In the genomic region with DNA sequence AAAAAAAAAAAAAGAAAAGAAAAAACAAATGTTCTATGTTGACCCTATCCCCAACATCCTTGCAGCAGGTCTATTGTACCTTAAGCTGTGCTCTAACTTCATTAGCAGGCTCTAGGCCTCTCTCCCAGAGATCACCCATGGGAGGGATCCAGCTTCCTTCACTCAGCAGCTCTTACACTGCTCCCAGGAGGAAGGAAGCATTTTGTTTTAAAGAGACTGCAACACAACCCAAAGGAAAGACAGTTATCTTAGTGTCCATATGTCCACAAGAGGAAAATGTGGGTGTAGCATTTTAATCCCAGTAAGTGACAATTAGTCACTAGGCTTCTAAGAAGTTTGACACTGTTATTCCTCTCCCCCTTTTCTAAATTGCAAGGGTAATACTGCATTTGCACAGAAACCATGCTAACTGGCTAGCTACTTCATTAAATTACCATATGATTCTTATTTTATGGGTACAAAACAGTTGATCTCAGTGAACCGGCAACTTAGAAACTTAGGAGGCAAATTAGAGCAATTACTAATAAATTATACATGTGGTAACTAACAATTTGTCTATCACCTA, we compare ENCODE assay signal across 10 cellular contexts.
DNase-seq lines count a peak whose midpoint lies in the region; ATAC-seq and TF ChIP-seq lines count a peak whose summit lies in the region.
"Had no signal": no experiment of that assay in that cellular context is flagged by ENCODE, and none has a peak within 500 bp of the region (broad histone marks: within the 10 kb centered on the region; RNA-seq: fewer than 3 reads in every experiment).

No MANE protein-coding gene starts in this region.

- H3K79me2 ChIP-seq in OCI-LY3 (ENCODE audit: low read length) = no peaks in the 10 kb centered on the region

- no peaks in the 10 kb centered on the region for H3K9me3 Mint-ChIP-seq in effector memory CD8-positive, alpha-beta T cell
- H3K9me3 Mint-ChIP-seq in nephron = no peaks in the 10 kb centered on the region

- H3K4me3 ChIP-seq in OCI-LY3 (ENCODE audit: low read length) = peak overlapping the region; percentile 43
- H3K4me3 ChIP-seq: SJSA1 had no signal

- H3K9me3 ChIP-seq in OCI-LY3 (ENCODE audit: insufficient read depth, low read length) = no peaks in the 10 kb centered on the region
- H3K9me3 ChIP-seq: SJSA1 had no signal

- DNase-seq in NCI-H1417 (lab: John Stamatoyannopoulos, UW) (peak in 2 of 3 experiments; percentile 2 to 45), NCI-H1417 treated with DMSO at 0.1 percent for 48 hours (lab: John Stamatoyannopoulos, UW) (no peak), EL (no peak), T1000 (lab: John Stamatoyannopoulos, UW) (no peak)
- DNase-seq in effector memory CD8-positive, alpha-beta T cell = no peak
- DNase-seq: effector memory CD4-positive, alpha-beta T cell had no signal

- peak overlapping the region; percentile 87 for H3K27ac ChIP-seq in OCI-LY3 (ENCODE audit: low read length)
- H3K27ac ChIP-seq: SJSA1 had no signal

- H3K36me3 ChIP-seq in OCI-LY3 (replicated peaks; ENCODE audit: low read depth, low read length) = no peaks in the 10 kb centered on the region
- H3K36me3 ChIP-seq: SJSA1 had no signal

- no peak for ATAC-seq in effector memory CD8-positive, alpha-beta T cell (replicated peaks)
- ATAC-seq in GM18505 (IDR thresholded peaks at IDR 0.05; ENCODE audit: unreplicated experiment) = no peak

- peaks cover 10 to 19% of the 10 kb centered on the region in 2 donors for H3K4me1 Mint-ChIP-seq in effector memory CD8-positive, alpha-beta T cell (ENCODE audit: low read depth in 2 of 2)
- H3K4me1 Mint-ChIP-seq in nephron = peaks cover 41% of the 10 kb centered on the region

- H3K9ac ChIP-seq in OCI-LY3 (ENCODE audit: low read length) = peak overlapping the region; percentile 57

- H3K27ac Mint-ChIP-seq in effector memory CD8-positive, alpha-beta T cell = peak overlapping the region; percentile 74 to 76
- peak overlapping the region; percentile 14 to 71 (median 20) for H3K27ac Mint-ChIP-seq in nephron

- 0 out of 2 replicates have a peak overlapping the region, but pooled peaks have one; percentile 25 for H2AFZ ChIP-seq in OCI-LY3 (ENCODE audit: low read depth, low read length)

- no peaks in the 10 kb centered on the region for H3K27me3 Mint-ChIP-seq in effector memory CD8-positive, alpha-beta T cell
- no peaks in the 10 kb centered on the region for H3K27me3 Mint-ChIP-seq in nephron (ENCODE audit: low read depth)

- H3K27me3 ChIP-seq in OCI-LY3 (ENCODE audit: low read depth, low read length) = no peaks in the 10 kb centered on the region

- no peak for TF ChIP-seq POLR2A in GM18505 (IDR thresholded peaks at IDR 0.05; ENCODE audit: borderline replicate concordance, extremely low read depth, insufficient read depth, insufficient read length)

- H4K20me1 ChIP-seq in OCI-LY3 (ENCODE audit: insufficient read depth, low read length) = no peaks in the 10 kb centered on the region

- TF ChIP-seq CTCF in OCI-LY3 (IDR thresholded peaks at IDR 0.05; ENCODE audit: low read depth, low read length) (no peak), nephron (IDR thresholded peaks at IDR 0.05; ENCODE audit: unreplicated experiment in 3 of 3) (no peak)

- H3K4me1 ChIP-seq in OCI-LY3 (ENCODE audit: low read length) = peaks cover 43% of the 10 kb centered on the region
- H3K4me1 ChIP-seq: SJSA1 had no signal

- peak overlapping the region in 1 of 2 donors; percentile 57 for H3K4me3 Mint-ChIP-seq in effector memory CD8-positive, alpha-beta T cell
- H3K4me3 Mint-ChIP-seq in nephron = no peak overlapping the region

- peaks cover 5% of the 10 kb centered on the region for H3K36me3 Mint-ChIP-seq in effector memory CD8-positive, alpha-beta T cell (ENCODE audit: insufficient read depth)
- no peaks in the 10 kb centered on the region for H3K36me3 Mint-ChIP-seq in nephron (ENCODE audit: low read depth)

- peak overlapping the region; percentile 69 for H3K4me2 ChIP-seq in OCI-LY3 (ENCODE audit: low read length)

Comparison
In these comparisons a context has a peak if more than half of its experiments do, and no peak if none do; other contexts are left out.
1. DNase-seq: peak in NCI-H1417 (2 of 3); none in NCI-H1417 treated with DMSO at 0.1 percent for 48 hours (single experiment), effector memory CD8-positive, alpha-beta T cell (0 of 3), EL (single experiment) and T1000 (single experiment).